In genomic region chr1:24077278-24077978, GRCh38 we compare ENCODE assay signal across 26 cellular contexts. TPM values are rescaled to one million over a fixed set of nuclear protein-coding genes. Genes with fewer than 3 reads are reported as not detected.
"Had no signal": no experiment of that assay in that cellular context is flagged by ENCODE, and none has a peak within 500 bp of the region (broad histone marks: within the 10 kb centered on the region; RNA-seq: fewer than 3 reads in every experiment).

No MANE protein-coding gene starts in this region.

- FAIRE-seq: colon, endothelial cell of umbilical vein, islet of Langerhans, small intestine had no signal

- ATAC-seq: activated CD8-positive, alpha-beta memory T cell treated with anti-CD3 and anti-CD28 coated beads, Interleukin-2, amount 10 ng/mL, durations not matched to agents 7 days and 5 days; activated CD8-positive, alpha-beta T cell treated with anti-CD3 and anti-CD28 coated beads for 36 hours; activated naive CD8-positive, alpha-beta T cell treated with anti-CD3 and anti-CD28 coated beads, Interleukin-2, amount 50 U/mL, for 24 hours; esophagus mucosa; left colon; naive thymus-derived CD4-positive, alpha-beta T cell; right lobe of liver; SK-N-SH treated with all-trans-retinoic acid at 6 μM for 48 hours; stimulated activated memory B cell treated with anti-CD40 and anti-IgM and Interleukin-4, amounts not matched to agents 10 μg/mL and 1 μg/mL and 100 μg/mL, for 72 hours had no signal

- DNase-seq: activated CD4-positive, alpha-beta T cell treated with anti-CD3 and anti-CD28 coated beads for 48 hours; activated CD8-positive, alpha-beta memory T cell treated with anti-CD3 and anti-CD28 coated beads, Interleukin-2, amount 10 ng/mL, durations not matched to agents 7 days and 5 days; activated CD8-positive, alpha-beta T cell treated with anti-CD3 and anti-CD28 coated beads for 36 hours; activated gamma-delta T cell; activated naive CD4-positive, alpha-beta T cell treated with anti-CD3 and anti-CD28 coated beads, Interleukin-2, amount 50 U/mL, for 16 hours; activated naive CD8-positive, alpha-beta T cell treated with anti-CD3 and anti-CD28 coated beads, Interleukin-2, amount 50 U/mL, for 24 hours; activated T-cell treated with anti-CD3 and anti-CD28 coated beads for 4 hours; effector memory CD4-positive, alpha-beta T cell; foreskin melanocyte; glutamatergic neuron; hypothalamus; left colon; naive thymus-derived CD4-positive, alpha-beta T cell; ovary; right lobe of liver; small intestine; stimulated activated CD4-positive, alpha-beta T cell treated with anti-CD3 and anti-CD28 coated beads, Interleukin-2, amount 100 ng/mL, for 24 hours; stomach; transverse colon had no signal

RNA-seq across cellular contexts. Expression of gene MYOM3, which starts 34.5 kb away (rescaled TPM):
- total RNA-seq: activated CD8-positive, alpha-beta memory T cell treated with anti-CD3 and anti-CD28 coated beads, Interleukin-2, amount 10 ng/mL, durations not matched to agents 7 days and 5 days; activated CD8-positive, alpha-beta T cell treated with anti-CD3 and anti-CD28 coated beads for 36 hours; naive thymus-derived CD4-positive, alpha-beta T cell; T-helper 2 cell treated with Interferon-gamma antibody and Interleukin-4, amounts not matched to agents 100 ng/mL and 5 ng/mL, for 36 hours had no signal
